In genomic region chr9:36134761-36135505, GRCh38 we compare ENCODE assay signal across 19 cellular contexts. TPM values are rescaled to one million over a fixed set of nuclear protein-coding genes. Genes with fewer than 3 reads are reported as not detected.
A peak's percentile ranks its signal among the peaks of the same experiment; 100 is the strongest.
DNase-seq lines count a peak whose midpoint lies in the region; ATAC-seq and TF ChIP-seq lines count a peak whose summit lies in the region.
"Had no signal": no experiment of that assay in that cellular context is flagged by ENCODE, and none has a peak within 500 bp of the region (broad histone marks: within the 10 kb centered on the region; RNA-seq: fewer than 3 reads in every experiment).

No MANE protein-coding gene starts in this region.

- intact Hi-C loops in esophagus muscularis mucosa (cut with DNase I), result loop anchor here (5.0 kb wide), 2 partner anchors 32 to 33 kb away; partner anchors contain the start of gene CCIN

- no peak for TF ChIP-seq POLR2A in esophagus muscularis mucosa (IDR thresholded peaks at IDR 0.05; ENCODE audit: low read depth)

- H3K4me3 Mint-ChIP-seq in T-helper 1 cell treated with Interleukin-12 subunit alpha and Interleukin-12 subunit beta and Interleukin-4 antibody, amounts not matched to agents 30 μg/mL and 1 μg/mL, for 36 hours, result peak overlapping the region; percentile 37
- H3K4me3 Mint-ChIP-seq in central memory CD8-positive, alpha-beta T cell, result peak overlapping the region; percentile 100
- H3K4me3 Mint-ChIP-seq in naive thymus-derived CD8-positive, alpha-beta T cell, result peak overlapping the region in 8 of 10 donors; percentile 73 to 91 (median 82)

- H3K27ac ChIP-seq in HUES64 (ENCODE audit: low read depth, low read length), result no peak overlapping the region
- H3K27ac ChIP-seq in esophagus muscularis mucosa (replicated peaks in 1 of 4), result no peak overlapping the region
- H3K27ac ChIP-seq: 22Rv1, lower lobe of right lung had no signal

- H3K4me1 Mint-ChIP-seq in T-helper 1 cell treated with Interleukin-12 subunit alpha and Interleukin-12 subunit beta and Interleukin-4 antibody, amounts not matched to agents 30 μg/mL and 1 μg/mL, for 36 hours (ENCODE audit: low read depth), result peaks cover 29% of the 10 kb centered on the region
- H3K4me1 Mint-ChIP-seq in central memory CD8-positive, alpha-beta T cell, result peaks cover 37% of the 10 kb centered on the region
- H3K4me1 Mint-ChIP-seq in naive thymus-derived CD8-positive, alpha-beta T cell, result peaks cover 25 to 39% (median 36%) of the 10 kb centered on the region in 4 donors

- peaks cover 12% of the 10 kb centered on the region for H3K4me1 ChIP-seq in HUES64 (ENCODE audit: insufficient read depth, low read length)
- H3K4me1 ChIP-seq in esophagus muscularis mucosa, result peaks cover 19 to 45% (median 40%) of the 10 kb centered on the region in 4 donors

- H3K9me3 ChIP-seq in HUES64 (ENCODE audit: insufficient read depth, low read depth, low read length), result no peaks in the 10 kb centered on the region
- no peaks in the 10 kb centered on the region for H3K9me3 ChIP-seq in esophagus muscularis mucosa
- H3K9me3 ChIP-seq: BLaER1 treated with 17β-estradiol and CSF1 and Interleukin-3, amounts not matched to agents 10 nM and 100 nM; lower lobe of right lung had no signal

- ATAC-seq in central memory CD8-positive, alpha-beta T cell (replicated peaks; ENCODE audit: extremely low read depth, poor library complexity, severe bottlenecking), result no peak
- ATAC-seq in naive thymus-derived CD8-positive, alpha-beta T cell, result no peak
- ATAC-seq in HG03565 (IDR thresholded peaks at IDR 0.05; ENCODE audit: unreplicated experiment) (no peak), GM19023 (IDR thresholded peaks at IDR 0.05; ENCODE audit: unreplicated experiment) (no peak)
- ATAC-seq: stimulated activated naive B cell treated with anti-CD40 and anti-IgM and Interleukin-4, amounts not matched to agents 10 μg/mL and 1 μg/mL and 100 μg/mL, for 72 hours had no signal

- H3K27me3 ChIP-seq in HUES64 (ENCODE audit: insufficient read depth, low read length) (peaks cover 76% of the 10 kb centered on the region), esophagus muscularis mucosa (no peaks in the 10 kb centered on the region)

- no peak for DNase-seq in T-helper 1 cell
- DNase-seq in central memory CD8-positive, alpha-beta T cell (ENCODE audit: low spot score in 2 of 2), result no peak
- DNase-seq in naive thymus-derived CD8-positive, alpha-beta T cell, result no peak
- DNase-seq in esophagus muscularis mucosa (ENCODE audit: extremely low spot score), result no peak
- DNase-seq: activated CD8-positive, alpha-beta memory T cell treated with anti-CD3 and anti-CD28 coated beads, Interleukin-2, amount 50 U/mL, for 4 hours; DND-41; effector CD8-positive, alpha-beta T cell; lower lobe of right lung; NCI-H1436 treated with DMSO at 0.1 percent for 48 hours; NCI-H2227 treated with DMSO at 0.1 percent for 48 hours; RPMI8226; stimulated activated CD4-positive, alpha-beta T cell treated with anti-CD3 and anti-CD28 coated beads, Interleukin-12 subunit alpha, Interleukin-12 subunit beta, amount 100 ng/mL, for 4 hours; stimulated activated naive B cell treated with anti-CD40 and anti-IgM and Interleukin-4, amounts not matched to agents 10 μg/mL and 1 μg/mL and 100 μg/mL, for 72 hours had no signal

- peaks cover 36% of the 10 kb centered on the region for H3K27me3 Mint-ChIP-seq in T-helper 1 cell treated with Interleukin-12 subunit alpha and Interleukin-12 subunit beta and Interleukin-4 antibody, amounts not matched to agents 30 μg/mL and 1 μg/mL, for 36 hours (ENCODE audit: low read depth)
- no peaks in the 10 kb centered on the region for H3K27me3 Mint-ChIP-seq in central memory CD8-positive, alpha-beta T cell
- H3K27me3 Mint-ChIP-seq in naive thymus-derived CD8-positive, alpha-beta T cell, result no peaks in the 10 kb centered on the region

- no peak for TF ChIP-seq CTCF in esophagus muscularis mucosa (IDR thresholded peaks at IDR 0.05)

- H3K9ac ChIP-seq in HUES64 (ENCODE audit: low read depth, low read length), result no peak overlapping the region

- no peaks in the 10 kb centered on the region for H3K36me3 ChIP-seq in HUES64 (ENCODE audit: insufficient read depth, low read length)
- no peaks in the 10 kb centered on the region for H3K36me3 ChIP-seq in esophagus muscularis mucosa
- H3K36me3 ChIP-seq: BLaER1 treated with 17β-estradiol and CSF1 and Interleukin-3, amounts not matched to agents 10 nM and 100 nM; lower lobe of right lung had no signal

- TF ChIP-seq EP300 in esophagus muscularis mucosa (IDR thresholded peaks at IDR 0.05), result no peak

- no peak overlapping the region for H3K27ac Mint-ChIP-seq in T-helper 1 cell treated with Interleukin-12 subunit alpha and Interleukin-12 subunit beta and Interleukin-4 antibody, amounts not matched to agents 30 μg/mL and 1 μg/mL, for 36 hours
- H3K27ac Mint-ChIP-seq in central memory CD8-positive, alpha-beta T cell (ENCODE audit: low read depth), result no peak overlapping the region
- peak overlapping the region in 5 of 10 donors; percentile 25 to 83 (median 32) for H3K27ac Mint-ChIP-seq in naive thymus-derived CD8-positive, alpha-beta T cell

- WGBS in HUES64, result 17% methylated on average over 9 of the region's 9 CpGs
- WGBS in esophagus muscularis mucosa, result 88% methylated on average over 9 of the region's 9 CpGs

- no peaks in the 10 kb centered on the region for H3K9me3 Mint-ChIP-seq in T-helper 1 cell treated with Interleukin-12 subunit alpha and Interleukin-12 subunit beta and Interleukin-4 antibody, amounts not matched to agents 30 μg/mL and 1 μg/mL, for 36 hours
- no peaks in the 10 kb centered on the region for H3K9me3 Mint-ChIP-seq in central memory CD8-positive, alpha-beta T cell
- H3K9me3 Mint-ChIP-seq in naive thymus-derived CD8-positive, alpha-beta T cell, result no peaks in the 10 kb centered on the region
- H3K9me3 Mint-ChIP-seq: stimulated activated naive B cell treated with anti-CD40 and anti-IgM and Interleukin-4, amounts not matched to agents 10 μg/mL and 1 μg/mL and 100 μg/mL, for 72 hours had no signal

- H3K4me3 ChIP-seq in HUES64 (ENCODE audit: low read length), result peak overlapping the region; percentile 67; the same call in 1 of the 2 replicates
- no peak overlapping the region for H3K4me3 ChIP-seq in esophagus muscularis mucosa

- POLR2A ChIA-PET in naive thymus-derived CD8-positive, alpha-beta T cell (lab: Charles Lee), result interaction anchor here (0.6 kb wide), 1 partner anchor 25 kb away, joined by 3 read pairs; no protein-coding TSS in a partner anchor

- H3K36me3 Mint-ChIP-seq in T-helper 1 cell treated with Interleukin-12 subunit alpha and Interleukin-12 subunit beta and Interleukin-4 antibody, amounts not matched to agents 30 μg/mL and 1 μg/mL, for 36 hours (ENCODE audit: low read depth), result peaks cover 8% of the 10 kb centered on the region
- H3K36me3 Mint-ChIP-seq in central memory CD8-positive, alpha-beta T cell (ENCODE audit: insufficient read depth), result peaks cover 3% of the 10 kb centered on the region
- no peaks in the 10 kb centered on the region for H3K36me3 Mint-ChIP-seq in naive thymus-derived CD8-positive, alpha-beta T cell
- H3K36me3 Mint-ChIP-seq: stimulated activated naive B cell treated with anti-CD40 and anti-IgM and Interleukin-4, amounts not matched to agents 10 μg/mL and 1 μg/mL and 100 μg/mL, for 72 hours had no signal

RNA-seq across cellular contexts. Expression of gene GLIPR2, which starts 1.6 kb away (rescaled TPM):
- 13.3 TPM for polyA plus RNA-seq in HUES64 (2013, experiment 1 of 2)
- 16.5 TPM for polyA plus RNA-seq in HUES64 (2013, experiment 2 of 2)
- 1 to 10 TPM; 7.0 to 7.6 TPM for total RNA-seq in naive thymus-derived CD8-positive, alpha-beta T cell
- 10 to 100 TPM; 43.2 to 78.9 (median 55.3) TPM for polyA plus RNA-seq in naive thymus-derived CD8-positive, alpha-beta T cell
- 10 to 100 TPM; 51.3 to 84.9 (median 59.6) TPM for total RNA-seq in esophagus muscularis mucosa

RNA-seq across cellular contexts. Expression of gene CCIN, which starts 34.3 kb away (rescaled TPM):
- polyA plus RNA-seq in HUES64 (2013, experiment 1 of 2), result 0.30 TPM
- not detected for polyA plus RNA-seq in HUES64 (2013, experiment 2 of 2)
- under 1 TPM in 1 of 2 experiments, not detected in 1; 0.19 TPM for total RNA-seq in naive thymus-derived CD8-positive, alpha-beta T cell
- under 1 TPM in 1 of 3 donors, not detected in 2; 0.09 TPM for polyA plus RNA-seq in naive thymus-derived CD8-positive, alpha-beta T cell
- 1 to 10 TPM in 1 of 4 donors, under 1 TPM in 3; 0.39 to 1.0 (median 0.46) TPM for total RNA-seq in esophagus muscularis mucosa

RNA-seq across cellular contexts. Expression of gene CLTA, which starts 55.8 kb away (rescaled TPM):
- 246 TPM for polyA plus RNA-seq in HUES64 (2013, experiment 1 of 2)
- polyA plus RNA-seq in HUES64 (2013, experiment 2 of 2), result 242 TPM
- total RNA-seq in naive thymus-derived CD8-positive, alpha-beta T cell, result 10 to 100 TPM; 56.7 to 59.0 TPM
- 10 to 100 TPM; 60.8 to 84.5 (median 71.0) TPM for polyA plus RNA-seq in naive thymus-derived CD8-positive, alpha-beta T cell
- 100 to 1,000 TPM; 125 to 178 (median 159) TPM for total RNA-seq in esophagus muscularis mucosa

Comparison
In these comparisons a context has a peak if more than half of its experiments do, and no peak if none do; other contexts are left out.
1. H3K4me3 Mint-ChIP-seq: peak in every context shown above with its lines; median percentile 100 in central memory CD8-positive, alpha-beta T cell; 82 in naive thymus-derived CD8-positive, alpha-beta T cell; 37 in T-helper 1 cell treated with Interleukin-12 subunit alpha and Interleukin-12 subunit beta and Interleukin-4 antibody, amounts not matched to agents 30 μg/mL and 1 μg/mL, for 36 hours.
2. RNA of gene GLIPR2, which starts 1.6 kb away (total RNA-seq): 51.3 to 84.9 TPM in esophagus muscularis mucosa; 7.0 to 7.6 TPM in naive thymus-derived CD8-positive, alpha-beta T cell; every median in the first group is over 4 times any median in the second.